In the genomic region with DNA sequence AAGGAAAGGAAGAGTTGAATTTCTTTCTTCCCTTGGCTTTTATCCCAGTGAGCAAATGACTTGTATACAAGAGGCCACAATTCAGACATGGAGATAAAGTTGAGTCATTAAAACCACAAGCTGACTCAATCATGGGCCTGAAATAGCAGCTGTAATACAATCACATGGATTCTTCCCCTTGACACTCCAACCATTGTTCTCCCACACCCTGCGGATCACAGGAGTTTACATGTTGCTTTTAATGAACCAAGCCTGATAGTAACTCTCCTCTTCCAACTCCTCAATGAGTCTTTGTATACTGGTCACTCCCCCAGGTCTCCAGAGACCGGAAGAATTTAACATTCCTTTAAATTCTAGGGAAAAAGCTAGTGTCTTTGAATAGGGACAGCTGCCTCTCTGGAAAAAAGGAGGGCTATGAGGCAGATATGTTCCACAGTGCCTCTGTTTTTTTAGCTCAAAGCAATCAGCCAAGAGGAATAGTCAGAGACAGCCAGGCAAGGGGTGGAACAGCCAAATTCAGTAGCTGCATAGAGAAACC, we compare ENCODE assay signal across 9 cellular contexts. TPM values are rescaled to one million over a fixed set of nuclear protein-coding genes. Genes with fewer than 3 reads are reported as not detected.
DNase-seq lines count a peak whose midpoint lies in the region; TF ChIP-seq lines count a peak whose summit lies in the region.
"Had no signal": no experiment of that assay in that cellular context is flagged by ENCODE, and none has a peak within 500 bp of the region (broad histone marks: within the 10 kb centered on the region; RNA-seq: fewer than 3 reads in every experiment).

No MANE protein-coding gene starts in this region.

- peaks cover 57% of the 10 kb centered on the region for H3K36me3 ChIP-seq in HAP-1 (replicated peaks)
- H3K36me3 ChIP-seq in PC-9 (ENCODE audit: low read depth): peaks cover 36% of the 10 kb centered on the region
- no peaks in the 10 kb centered on the region for H3K36me3 ChIP-seq in urinary bladder (ENCODE audit: insufficient read depth)

- no peaks in the 10 kb centered on the region for H3K79me2 ChIP-seq in PC-9 (ENCODE audit: low read depth)

- H3F3A ChIP-seq in PC-9 (ENCODE audit: insufficient read depth, low read depth): peaks cover 62% of the 10 kb centered on the region

- H3K36me3 Mint-ChIP-seq in glutamatergic neuron (ENCODE audit: unreplicated experiment): peaks cover 3% of the 10 kb centered on the region

- no peaks in the 10 kb centered on the region for H3K9me2 ChIP-seq in PC-9 (ENCODE audit: insufficient read depth)

- intact Hi-C loops in PC-9 (cut with micrococcal nuclease; ENCODE audit: unreplicated experiment): loop anchor here (5.0 to 10.0 kb wide), 2 partner anchors 44 to 197 kb away; a partner anchor contains a TSS

- 32% methylated on average over 2 of the region's 2 CpGs for WGBS in urinary bladder

- POLR2A ChIA-PET in PC-9 (lab: Charles Lee; ENCODE audit: unreplicated experiment): interaction anchor here (0.6 to 0.7 kb wide), 2 partner anchors 109 to 175 kb away, joined by 3 to 4 read pairs; a partner anchor contains a TSS

- no peak overlapping the region for H3K27ac Mint-ChIP-seq in glutamatergic neuron (ENCODE audit: unreplicated experiment)

- CTCF ChIA-PET in PC-9 (lab: Charles Lee): interaction anchor here (0.6 to 2.3 kb wide), 8 partner anchors 36 to 183 kb away, joined by 3 to 8 read pairs (median 3); a partner anchor contains a TSS

- peak overlapping the region; percentile 63 for H3K4me2 ChIP-seq in PC-9

- H3K27ac ChIP-seq in PC-9: peak overlapping the region; percentile 92
- peak overlapping the region; percentile 69 for H3K27ac ChIP-seq in urinary bladder (ENCODE audit: low read depth)

- H4K20me1 ChIP-seq in PC-9 (ENCODE audit: insufficient read depth): no peaks in the 10 kb centered on the region

- H3K4me1 Mint-ChIP-seq in glutamatergic neuron (ENCODE audit: low read depth, unreplicated experiment): peaks cover 47% of the 10 kb centered on the region

- H2AFZ ChIP-seq in PC-9: no peak overlapping the region

- peaks cover 13% of the 10 kb centered on the region for H3K9me3 Mint-ChIP-seq in glutamatergic neuron (ENCODE audit: unreplicated experiment)

- H3K27me3 ChIP-seq in HAP-1 (ENCODE audit: low read depth): no peaks in the 10 kb centered on the region
- H3K27me3 ChIP-seq in PC-9 (ENCODE audit: insufficient read depth, low read depth): no peaks in the 10 kb centered on the region

- H3K4me3 ChIP-seq in HAP-1 (no peak overlapping the region), PC-9 (no peak overlapping the region), urinary bladder (ENCODE audit: low read depth, low read length) (no peak overlapping the region)

- no peaks in the 10 kb centered on the region for H3K9me3 ChIP-seq in HAP-1
- no peaks in the 10 kb centered on the region; the same call in 1 of the 2 replicates for H3K9me3 ChIP-seq in PC-9 (ENCODE audit: insufficient read depth, low read depth)

- BruUV-seq in PC-9 (replicated peaks; lab: Mats Ljungman, UMichigan): no TSS peak

- DNase-seq in HAP-1 (ENCODE audit: low spot score in 2 of 2) (peak; percentile 76 to 88), PC-9 (peak; percentile 61 to 96), dermis blood vessel endothelial cell (peak; percentile 97), midbrain (lab: John Stamatoyannopoulos, UW) (peak; percentile 80), NCI-H524 treated with DMSO at 0.1 percent for 48 hours (lab: John Stamatoyannopoulos, UW) (no peak), glutamatergic neuron (no peak)
- no peak for DNase-seq in activated CD4-positive, alpha-beta T cell treated with anti-CD3 and anti-CD28 coated beads, Interleukin-2, amount 50 U/mL, for 4 hours

- in situ Hi-C loops in HAP-1 (cut with MboI; ENCODE audit: low sequenced_read_pairs): loop anchor here (10.0 kb wide), 1 partner anchor 107 kb away; a partner anchor contains a TSS

- H3K4me3 Mint-ChIP-seq in glutamatergic neuron (ENCODE audit: unreplicated experiment): no peak overlapping the region

- peaks cover 18% of the 10 kb centered on the region for H3K4me1 ChIP-seq in HAP-1
- peaks cover 45% of the 10 kb centered on the region for H3K4me1 ChIP-seq in PC-9 (replicated peaks; ENCODE audit: insufficient read depth)
- H3K4me1 ChIP-seq in urinary bladder (ENCODE audit: insufficient read depth): peaks cover 3% of the 10 kb centered on the region

- H3K27me3 Mint-ChIP-seq in glutamatergic neuron (ENCODE audit: unreplicated experiment): peaks cover 3% of the 10 kb centered on the region

- TF ChIP-seq CTCF in PC-9 (conservative IDR thresholded peaks at IDR 0.05) (no peak), glutamatergic neuron (IDR thresholded peaks at IDR 0.05; ENCODE audit: partially characterized antibody, unreplicated experiment) (no peak)

RNA-seq across cellular contexts. Expression of a gene that starts 32.4 kb away (rescaled TPM):
- total RNA-seq in PC-9 (2021): not detected in 2 replicates
- 0.56 and 1.5 TPM in 2 replicates for total RNA-seq in dermis blood vessel endothelial cell
- total RNA-seq in urinary bladder: 3.7 TPM
- 0.29 TPM for polyA plus RNA-seq in urinary bladder
- total RNA-seq in glutamatergic neuron (ENCODE audit: unreplicated experiment): 4.0 TPM
- total RNA-seq: T-helper 1 cell treated with Interleukin-12 subunit alpha and Interleukin-12 subunit beta and Interleukin-4 antibody, amounts not matched to agents 30 ng/mL and 1 ng/mL, for 36 hours had no signal

RNA-seq across cellular contexts. Expression of a gene that starts 36.5 kb away (rescaled TPM):
- total RNA-seq in PC-9 (2021) (not detected in 2 replicates), dermis blood vessel endothelial cell (1.2 and 1.5 TPM in 2 replicates), urinary bladder (6.8 TPM), glutamatergic neuron (ENCODE audit: unreplicated experiment) (6.7 TPM)
- polyA plus RNA-seq in urinary bladder: 0.23 TPM
- total RNA-seq: T-helper 1 cell treated with Interleukin-12 subunit alpha and Interleukin-12 subunit beta and Interleukin-4 antibody, amounts not matched to agents 30 ng/mL and 1 ng/mL, for 36 hours had no signal

RNA-seq across cellular contexts. Expression of a gene that starts 45.5 kb away (rescaled TPM):
- 0.50 and 0.53 TPM in 2 replicates for total RNA-seq in PC-9 (2021)
- 19.4 and 25.1 TPM in 2 replicates for total RNA-seq in dermis blood vessel endothelial cell
- 62.8 TPM for total RNA-seq in urinary bladder
- 101 TPM for polyA plus RNA-seq in urinary bladder
- 40.1 TPM for total RNA-seq in glutamatergic neuron (ENCODE audit: unreplicated experiment)
- total RNA-seq: T-helper 1 cell treated with Interleukin-12 subunit alpha and Interleukin-12 subunit beta and Interleukin-4 antibody, amounts not matched to agents 30 ng/mL and 1 ng/mL, for 36 hours had no signal

Comparison
In these comparisons a context has a peak if more than half of its experiments do, and no peak if none do; other contexts are left out.
1. DNase-seq: peak in HAP-1 (2 of 2), PC-9 (2 of 2), dermis blood vessel endothelial cell (single experiment) and midbrain (single experiment); none in NCI-H524 treated with DMSO at 0.1 percent for 48 hours (single experiment), activated CD4-positive, alpha-beta T cell treated with anti-CD3 and anti-CD28 coated beads, Interleukin-2, amount 50 U/mL, for 4 hours (0 of 2) and glutamatergic neuron (single experiment).
2. RNA of a gene that starts 45.5 kb away (total RNA-seq): 62.8 TPM in urinary bladder (single experiment), 40.1 TPM in glutamatergic neuron (single experiment) and 19.4 to 25.1 TPM in dermis blood vessel endothelial cell; 0.50 to 0.53 TPM in PC-9; every median in the first group is over 10 times any median in the second.